1 cellular context compared by ENCODE assay signal in the genomic region with DNA sequence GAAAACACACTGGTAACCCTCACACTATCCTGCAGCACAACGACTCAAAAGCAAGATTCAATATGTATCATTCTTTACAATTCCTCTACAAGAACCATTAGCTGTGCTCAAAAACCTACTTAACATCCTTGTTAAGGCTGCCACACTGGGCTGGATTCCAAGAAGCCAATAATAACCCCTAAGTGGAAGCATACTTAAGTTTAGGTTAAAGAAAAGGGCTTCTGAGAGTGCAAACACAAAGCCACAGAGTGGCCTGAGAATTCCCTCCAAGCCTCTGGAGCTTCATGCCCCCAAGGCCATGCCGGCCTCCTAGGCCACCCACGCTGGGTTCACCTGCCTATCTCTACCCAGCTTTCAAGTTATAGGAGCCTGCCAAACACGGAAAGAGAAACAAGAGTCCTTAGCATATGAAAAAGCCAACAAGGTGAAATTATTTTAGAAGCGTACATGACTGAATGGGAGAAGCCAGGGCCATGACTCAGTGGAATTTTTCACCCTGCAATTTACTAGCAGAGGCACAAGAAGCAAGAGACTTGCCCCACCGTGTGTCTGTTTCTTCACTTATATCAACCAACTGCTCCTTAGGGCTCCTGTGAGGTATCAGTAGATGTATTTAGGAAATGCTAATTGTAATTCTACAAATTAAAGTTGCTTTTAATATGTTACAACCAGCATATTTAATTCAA.
TF ChIP-seq lines count a peak whose summit lies in the region.

No MANE protein-coding gene starts in this region.

TF ChIP-seq in GM23338, 12 proteins besides CTCF, POLR2A, EP300 and RAD21 (continued from another document):
- TF ChIP-seq, protein P1, sequence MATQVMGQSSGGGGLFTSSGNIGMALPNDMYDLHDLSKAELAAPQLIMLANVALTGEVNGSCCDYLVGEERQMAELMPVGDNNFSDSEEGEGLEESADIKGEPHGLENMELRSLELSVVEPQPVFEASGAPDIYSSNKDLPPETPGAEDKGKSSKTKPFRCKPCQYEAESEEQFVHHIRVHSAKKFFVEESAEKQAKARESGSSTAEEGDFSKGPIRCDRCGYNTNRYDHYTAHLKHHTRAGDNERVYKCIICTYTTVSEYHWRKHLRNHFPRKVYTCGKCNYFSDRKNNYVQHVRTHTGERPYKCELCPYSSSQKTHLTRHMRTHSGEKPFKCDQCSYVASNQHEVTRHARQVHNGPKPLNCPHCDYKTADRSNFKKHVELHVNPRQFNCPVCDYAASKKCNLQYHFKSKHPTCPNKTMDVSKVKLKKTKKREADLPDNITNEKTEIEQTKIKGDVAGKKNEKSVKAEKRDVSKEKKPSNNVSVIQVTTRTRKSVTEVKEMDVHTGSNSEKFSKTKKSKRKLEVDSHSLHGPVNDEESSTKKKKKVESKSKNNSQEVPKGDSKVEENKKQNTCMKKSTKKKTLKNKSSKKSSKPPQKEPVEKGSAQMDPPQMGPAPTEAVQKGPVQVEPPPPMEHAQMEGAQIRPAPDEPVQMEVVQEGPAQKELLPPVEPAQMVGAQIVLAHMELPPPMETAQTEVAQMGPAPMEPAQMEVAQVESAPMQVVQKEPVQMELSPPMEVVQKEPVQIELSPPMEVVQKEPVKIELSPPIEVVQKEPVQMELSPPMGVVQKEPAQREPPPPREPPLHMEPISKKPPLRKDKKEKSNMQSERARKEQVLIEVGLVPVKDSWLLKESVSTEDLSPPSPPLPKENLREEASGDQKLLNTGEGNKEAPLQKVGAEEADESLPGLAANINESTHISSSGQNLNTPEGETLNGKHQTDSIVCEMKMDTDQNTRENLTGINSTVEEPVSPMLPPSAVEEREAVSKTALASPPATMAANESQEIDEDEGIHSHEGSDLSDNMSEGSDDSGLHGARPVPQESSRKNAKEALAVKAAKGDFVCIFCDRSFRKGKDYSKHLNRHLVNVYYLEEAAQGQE (IDR thresholded peaks at IDR 0.05; ENCODE audit: unreplicated experiment): no peak
- TF ChIP-seq POLR2AphosphoS5 (IDR thresholded peaks at IDR 0.05; ENCODE audit: low read depth): no peak
- TF ChIP-seq, protein P2, sequence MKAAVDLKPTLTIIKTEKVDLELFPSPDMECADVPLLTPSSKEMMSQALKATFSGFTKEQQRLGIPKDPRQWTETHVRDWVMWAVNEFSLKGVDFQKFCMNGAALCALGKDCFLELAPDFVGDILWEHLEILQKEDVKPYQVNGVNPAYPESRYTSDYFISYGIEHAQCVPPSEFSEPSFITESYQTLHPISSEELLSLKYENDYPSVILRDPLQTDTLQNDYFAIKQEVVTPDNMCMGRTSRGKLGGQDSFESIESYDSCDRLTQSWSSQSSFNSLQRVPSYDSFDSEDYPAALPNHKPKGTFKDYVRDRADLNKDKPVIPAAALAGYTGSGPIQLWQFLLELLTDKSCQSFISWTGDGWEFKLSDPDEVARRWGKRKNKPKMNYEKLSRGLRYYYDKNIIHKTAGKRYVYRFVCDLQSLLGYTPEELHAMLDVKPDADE (IDR thresholded peaks at IDR 0.05): no peak
TF ChIP-seq in GM23338: peak in this region for 0.
